In genomic region chr5:1254196-1254595, GRCh38 we compare ENCODE assay signal across 1 cellular context.
TF ChIP-seq lines count a peak whose summit lies in the region.

No MANE protein-coding gene starts in this region.

TF ChIP-seq in SK-N-SH, 30 proteins besides CTCF, POLR2A, EP300 and RAD21 (continued from another document):
- TF ChIP-seq IRF3 (IDR thresholded peaks at IDR 0.05; ENCODE audit: low read depth, low read length) (no peak), SIN3A (IDR thresholded peaks at IDR 0.05; ENCODE audit: borderline replicate concordance, low read depth, low read length) (no peak), SMC3 (IDR thresholded peaks at IDR 0.05; ENCODE audit: low read depth, low read length) (no peak), GATA2 (CRISPR knock-in tag; IDR thresholded peaks at IDR 0.05) (no peak), FOXJ3 (CRISPR knock-in tag; IDR thresholded peaks at IDR 0.05) (no peak), TEAD4 (IDR thresholded peaks at IDR 0.05; ENCODE audit: borderline replicate concordance, insufficient read depth) (no peak), EZH2phosphoT487 (IDR thresholded peaks at IDR 0.05; ENCODE audit: borderline replicate concordance, low read depth) (no peak), MXI1 (IDR thresholded peaks at IDR 0.05; ENCODE audit: low read depth, low read length) (no peak), RXRA (IDR thresholded peaks at IDR 0.05; ENCODE audit: borderline replicate concordance, low read depth) (no peak), NRF1 (IDR thresholded peaks at IDR 0.05; ENCODE audit: low read depth, low read length) (no peak)
